In the genomic region with DNA sequence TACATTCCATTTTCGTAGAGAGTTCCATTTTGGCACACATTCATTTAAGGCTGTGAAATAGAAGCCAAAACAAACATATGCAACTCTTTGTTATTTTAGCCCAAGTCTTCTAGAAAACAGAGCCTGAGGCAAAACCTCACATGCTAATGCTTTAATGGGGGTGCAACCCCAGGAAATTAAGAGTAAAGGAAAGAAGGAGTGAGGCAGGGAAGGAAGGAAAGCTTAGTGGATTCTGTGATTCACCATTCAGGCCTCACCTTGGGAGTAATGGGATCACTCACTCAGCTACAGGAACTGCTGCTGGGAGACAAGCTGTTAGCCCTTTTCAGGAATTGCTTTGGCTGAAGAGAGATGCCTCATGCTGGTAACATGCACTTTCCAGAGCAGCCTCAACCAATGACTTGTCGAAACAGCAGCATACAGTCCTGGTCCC, we compare ENCODE assay signal across 22 cellular contexts.
DNase-seq lines count a peak whose midpoint lies in the region; FAIRE-seq and TF ChIP-seq lines count a peak whose summit lies in the region.
"Had no signal": no experiment of that assay in that cellular context is flagged by ENCODE, and none has a peak within 500 bp of the region (broad histone marks: within the 10 kb centered on the region; RNA-seq: fewer than 3 reads in every experiment).

No MANE protein-coding gene starts in this region.

- H3K4me1 ChIP-seq in HEK293 (ENCODE audit: control insufficient read depth, insufficient read depth, low read length): peaks cover 10% of the 10 kb centered on the region
- peaks cover 6% of the 10 kb centered on the region for H3K4me1 ChIP-seq in astrocyte (ENCODE audit: insufficient read depth, low read length)
- peaks cover 8% of the 10 kb centered on the region for H3K4me1 ChIP-seq in neural progenitor cell
- H3K4me1 ChIP-seq: upper lobe of right lung had no signal

- no peaks in the 10 kb centered on the region for H3K79me2 ChIP-seq in astrocyte (ENCODE audit: insufficient read depth, low read length)
- H3K79me2 ChIP-seq in neural progenitor cell (ENCODE audit: low read depth): no peaks in the 10 kb centered on the region

- H3K36me3 Mint-ChIP-seq in astrocyte (ENCODE audit: low read depth, unreplicated experiment) (no peaks in the 10 kb centered on the region), neural progenitor cell (no peaks in the 10 kb centered on the region)
- H3K36me3 Mint-ChIP-seq: activated naive CD8-positive, alpha-beta T cell; CD8-positive, alpha-beta memory T cell had no signal

- H3F3A ChIP-seq in neural progenitor cell (ENCODE audit: low read depth): peaks cover 3% of the 10 kb centered on the region

- peak; percentile 6 for DNase-seq in astrocyte (ENCODE audit: low read depth)
- DNase-seq in epithelial cell of proximal tubule (ENCODE audit: low read depth): peak; percentile 42
- peak; percentile 32 for DNase-seq in neural progenitor cell (ENCODE audit: low spot score)
- no peak for DNase-seq in NK-92 treated with Interleukin-12 subunit alpha and Interleukin-12 subunit beta, amount 100 ng/mL, for 24 hours (lab: John Stamatoyannopoulos, UW)
- no peak for DNase-seq in DMS153 treated with DMSO at 0.1 percent for 48 hours (lab: John Stamatoyannopoulos, UW; ENCODE audit: unreplicated experiment)
- DNase-seq in activated naive CD4-positive, alpha-beta T cell treated with anti-CD3 and anti-CD28 coated beads, Interleukin-2, amount 50 U/mL, for 16 hours: no peak
- DNase-seq: activated B cell treated with CpG ODN at 0.5 μM for 24 hours; activated T-cell treated with anti-CD3 and anti-CD28 coated beads, Interleukin-2, amount 50 U/mL, for 72 hours; CD8-positive, alpha-beta memory T cell; effector CD4-positive, alpha-beta T cell; GOT3; left colon; MV-4-11; NCI-H187 treated with DMSO at 0.1 percent for 48 hours; NCI-H510A treated with DMSO at 0.1 percent for 48 hours; SHP77 treated with DMSO at 0.1 percent for 48 hours; stimulated activated naive CD8-positive, alpha-beta T cell treated with anti-CD3 and anti-CD28 coated beads, Interleukin-15, amount 100 ng/mL, for 72 hours; upper lobe of right lung had no signal

- H2AFZ ChIP-seq in astrocyte (ENCODE audit: low read depth, low read length) (no peak overlapping the region), neural progenitor cell (replicated peaks) (peak overlapping the region; percentile 79)

- POLR2A ChIA-PET in HEK293 (lab: Yijun Ruan, JAX): interaction anchor here (1.6 kb wide), 1 partner anchor 67 kb away, joined by 4 read pairs; no protein-coding TSS in a partner anchor

- H3K9me3 ChIP-seq in HEK293 (ENCODE audit: control insufficient read depth, insufficient read depth, low read depth, low read length) (no peaks in the 10 kb centered on the region), astrocyte (ENCODE audit: insufficient read depth, low read depth, low read length) (no peaks in the 10 kb centered on the region), neural progenitor cell (ENCODE audit: low read depth) (no peaks in the 10 kb centered on the region)
- H3K9me3 ChIP-seq: neutrophil had no signal

- no peak overlapping the region for H3K4me3 ChIP-seq in HEK293 (ENCODE audit: low read depth, low read length)
- H3K4me3 ChIP-seq in astrocyte (ENCODE audit: insufficient read depth, low read depth, low read length): no peak overlapping the region
- no peak overlapping the region for H3K4me3 ChIP-seq in epithelial cell of proximal tubule (ENCODE audit: low read depth, low read length)
- no peak overlapping the region for H3K4me3 ChIP-seq in neural progenitor cell
- H3K4me3 ChIP-seq: upper lobe of right lung had no signal

- H3K4me1 Mint-ChIP-seq in astrocyte (ENCODE audit: low read depth, unreplicated experiment): peaks cover 10% of the 10 kb centered on the region
- no peaks in the 10 kb centered on the region for H3K4me1 Mint-ChIP-seq in neural progenitor cell
- H3K4me1 Mint-ChIP-seq: activated B cell treated with CpG ODN at 0.5 μM for 24 hours; CD8-positive, alpha-beta memory T cell; IgD-negative memory B cell; stimulated activated naive CD8-positive, alpha-beta T cell treated with anti-CD3 and anti-CD28 coated beads, Interleukin-15, amount 100 ng/mL, for 72 hours had no signal

- no peaks in the 10 kb centered on the region for H3K36me3 ChIP-seq in HEK293 (ENCODE audit: control insufficient read depth in 2 of 2, insufficient read depth in 1 of 2, low read length in 2 of 2)
- H3K36me3 ChIP-seq in astrocyte (ENCODE audit: insufficient read depth, low read length): no peaks in the 10 kb centered on the region
- H3K36me3 ChIP-seq in neural progenitor cell: peaks cover 3% of the 10 kb centered on the region
- H3K36me3 ChIP-seq: neutrophil, upper lobe of right lung had no signal

- H4K20me1 ChIP-seq in astrocyte (ENCODE audit: insufficient read depth, low read length) (no peaks in the 10 kb centered on the region), neural progenitor cell (ENCODE audit: low read depth) (no peaks in the 10 kb centered on the region)

- no peak overlapping the region for H3K4me2 ChIP-seq in astrocyte (ENCODE audit: low read length)
- H3K4me2 ChIP-seq in neural progenitor cell: no peak overlapping the region

- TF ChIP-seq CTCF in HEK293 (tag by site-specific recombination; IDR thresholded peaks at IDR 0.05) (no peak), astrocyte (IDR thresholded peaks at IDR 0.05; ENCODE audit: insufficient read depth, low read depth, low read length) (no peak), epithelial cell of proximal tubule (conservative IDR thresholded peaks at IDR 0.05; ENCODE audit: low read depth, low read length) (no peak), neural progenitor cell (IDR thresholded peaks at IDR 0.05) (no peak)

- H3K27ac ChIP-seq in HEK293 (ENCODE audit: extremely low read depth, low read depth, low read length) (no peak overlapping the region; the same call in 1 of the 2 replicates), astrocyte (ENCODE audit: low read depth, low read length) (no peak overlapping the region), neural progenitor cell (no peak overlapping the region)
- H3K27ac ChIP-seq: neutrophil, upper lobe of right lung had no signal

- H3K27me3 ChIP-seq in astrocyte (ENCODE audit: insufficient read depth, low read length) (no peaks in the 10 kb centered on the region), neural progenitor cell (peaks cover 87% of the 10 kb centered on the region)
- H3K27me3 ChIP-seq: neutrophil, upper lobe of right lung had no signal

- H3K9me3 Mint-ChIP-seq in astrocyte (ENCODE audit: unreplicated experiment) (peaks cover 2% of the 10 kb centered on the region), neural progenitor cell (no peaks in the 10 kb centered on the region)
- H3K9me3 Mint-ChIP-seq: activated B cell treated with CpG ODN at 0.5 μM for 24 hours; activated T-cell treated with anti-CD3 and anti-CD28 coated beads, Interleukin-2, amount 50 U/mL, for 72 hours; stimulated activated naive CD8-positive, alpha-beta T cell treated with anti-CD3 and anti-CD28 coated beads, Interleukin-15, amount 100 ng/mL, for 72 hours had no signal

- H3K9ac ChIP-seq in astrocyte (ENCODE audit: low read length) (no peak overlapping the region), neural progenitor cell (no peak overlapping the region)

- CTCF ChIA-PET in HEK293 (lab: Yijun Ruan, JAX): interaction anchor here (0.6 to 1.3 kb wide), 4 partner anchors 49 to 280 kb away, joined by 3 to 4 read pairs (median 4); no protein-coding TSS in a partner anchor

- no peak for FAIRE-seq in astrocyte (lab: Jason Lieb, UNC)

- H3K27ac Mint-ChIP-seq in astrocyte (ENCODE audit: unreplicated experiment) (no peak overlapping the region), neural progenitor cell (no peak overlapping the region)
- H3K27ac Mint-ChIP-seq: activated B cell treated with CpG ODN at 0.5 μM for 24 hours; activated naive CD8-positive, alpha-beta T cell; activated T-cell treated with anti-CD3 and anti-CD28 coated beads, Interleukin-2, amount 50 U/mL, for 72 hours; CD8-positive, alpha-beta memory T cell; IgD-negative memory B cell; stimulated activated naive CD8-positive, alpha-beta T cell treated with anti-CD3 and anti-CD28 coated beads, Interleukin-15, amount 100 ng/mL, for 72 hours had no signal

- H3K4me3 Mint-ChIP-seq in astrocyte (ENCODE audit: unreplicated experiment): no peak overlapping the region
- no peak overlapping the region for H3K4me3 Mint-ChIP-seq in neural progenitor cell
- H3K4me3 Mint-ChIP-seq: activated B cell treated with CpG ODN at 0.5 μM for 24 hours; activated naive CD8-positive, alpha-beta T cell; activated T-cell treated with anti-CD3 and anti-CD28 coated beads, Interleukin-2, amount 50 U/mL, for 72 hours; CD8-positive, alpha-beta memory T cell; IgD-negative memory B cell; stimulated activated naive CD8-positive, alpha-beta T cell treated with anti-CD3 and anti-CD28 coated beads, Interleukin-15, amount 100 ng/mL, for 72 hours had no signal

- no peaks in the 10 kb centered on the region for H3K27me3 Mint-ChIP-seq in astrocyte (ENCODE audit: low read depth, unreplicated experiment)
- H3K27me3 Mint-ChIP-seq in neural progenitor cell (ENCODE audit: insufficient read depth, low read depth): no peaks in the 10 kb centered on the region
- H3K27me3 Mint-ChIP-seq: activated B cell treated with CpG ODN at 0.5 μM for 24 hours; activated naive CD8-positive, alpha-beta T cell; CD8-positive, alpha-beta memory T cell; IgD-negative memory B cell had no signal

TF ChIP-seq in HEK293, 187 proteins besides CTCF, POLR2A, EP300 and RAD21 (continues in another document):
- no peak for TF ChIP-seq MYNN (tag by site-specific recombination; IDR thresholded peaks at IDR 0.05; ENCODE audit: borderline replicate concordance)
- TF ChIP-seq ZNF133 (tag by site-specific recombination; IDR thresholded peaks at IDR 0.05): no peak
- no peak for TF ChIP-seq MEIS1 (CRISPR knock-in tag; IDR thresholded peaks at IDR 0.05; ENCODE audit: borderline replicate concordance)
- TF ChIP-seq, protein P1, sequence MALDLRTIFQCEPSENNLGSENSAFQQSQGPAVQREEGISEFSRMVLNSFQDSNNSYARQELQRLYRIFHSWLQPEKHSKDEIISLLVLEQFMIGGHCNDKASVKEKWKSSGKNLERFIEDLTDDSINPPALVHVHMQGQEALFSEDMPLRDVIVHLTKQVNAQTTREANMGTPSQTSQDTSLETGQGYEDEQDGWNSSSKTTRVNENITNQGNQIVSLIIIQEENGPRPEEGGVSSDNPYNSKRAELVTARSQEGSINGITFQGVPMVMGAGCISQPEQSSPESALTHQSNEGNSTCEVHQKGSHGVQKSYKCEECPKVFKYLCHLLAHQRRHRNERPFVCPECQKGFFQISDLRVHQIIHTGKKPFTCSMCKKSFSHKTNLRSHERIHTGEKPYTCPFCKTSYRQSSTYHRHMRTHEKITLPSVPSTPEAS (tag by site-specific recombination; IDR thresholded peaks at IDR 0.05): no peak

Comparison
In these comparisons a context has a peak if more than half of its experiments do, and no peak if none do; other contexts are left out.
1. DNase-seq: peak in astrocyte (single experiment), epithelial cell of proximal tubule (single experiment) and neural progenitor cell (single experiment); none in NK-92 treated with Interleukin-12 subunit alpha and Interleukin-12 subunit beta, amount 100 ng/mL, for 24 hours (single experiment), DMS153 treated with DMSO at 0.1 percent for 48 hours (single experiment) and activated naive CD4-positive, alpha-beta T cell treated with anti-CD3 and anti-CD28 coated beads, Interleukin-2, amount 50 U/mL, for 16 hours (single experiment).